ENCODE assay signal across 17 cellular contexts in genomic region chr3:99903844-99904243, GRCh38.
DNase-seq lines count a peak whose midpoint lies in the region; ATAC-seq and TF ChIP-seq lines count a peak whose summit lies in the region.
"Had no signal": no experiment of that assay in that cellular context is flagged by ENCODE, and none has a peak within 500 bp of the region (broad histone marks: within the 10 kb centered on the region; RNA-seq: fewer than 3 reads in every experiment).

No MANE protein-coding gene starts in this region.

- TF ChIP-seq CTCF in PC-9 (conservative IDR thresholded peaks at IDR 0.05), result no peak
- TF ChIP-seq CTCF in foreskin keratinocyte (conservative IDR thresholded peaks at IDR 0.05), result no peak

- H2AFZ ChIP-seq in ACC112 (ENCODE audit: low read length, unreplicated experiment), result no peak overlapping the region
- H2AFZ ChIP-seq in PC-9, result no peak overlapping the region

- H3K79me2 ChIP-seq in ACC112 (ENCODE audit: control insufficient read depth, insufficient read depth, low read length, unreplicated experiment), result peaks cover 13% of the 10 kb centered on the region
- peaks cover 72% of the 10 kb centered on the region for H3K79me2 ChIP-seq in PC-9 (ENCODE audit: low read depth)

- BruUV-seq in PC-9 (replicated peaks; lab: Mats Ljungman, UMichigan), result no TSS peak

- H4K20me1 ChIP-seq in PC-9 (ENCODE audit: insufficient read depth), result no peaks in the 10 kb centered on the region

- DNase-seq in PC-9 (peak in 1 of 2 experiments; percentile 68), T47D (ENCODE audit: low read depth in 1 of 2, low spot score in 1 of 2) (peak; percentile 21 to 24), foreskin keratinocyte (no peak), right cardiac atrium (no peak), cerebellar nuclear complex (lab: John Stamatoyannopoulos, UW) (no peak), inferior parietal cortex (ENCODE audit: extremely low spot score) (no peak)
- no peak for DNase-seq in stimulated activated CD4-positive, alpha-beta T cell treated with anti-CD3 and anti-CD28 coated beads, Interleukin-4, amount 100 ng/mL, for 24 hours
- DNase-seq: CD8-positive, alpha-beta T cell; DMS79; MM.1S; NCI-H1092 treated with DMSO at 0.1 percent for 48 hours; NCI-H1694; NCI-H510A treated with DMSO at 0.1 percent for 48 hours; Peyer's patch; SHP77 treated with DMSO at 0.1 percent for 48 hours had no signal

- H3K9me3 ChIP-seq in PC-9 (ENCODE audit: insufficient read depth, low read depth), result no peaks in the 10 kb centered on the region
- H3K9me3 ChIP-seq in right cardiac atrium (ENCODE audit: control insufficient read depth, low read length), result no peaks in the 10 kb centered on the region
- H3K9me3 ChIP-seq: BLaER1, Peyer's patch had no signal

- no peaks in the 10 kb centered on the region for H3K9me2 ChIP-seq in PC-9 (ENCODE audit: insufficient read depth)

- H3K27ac ChIP-seq in ACC112 (ENCODE audit: low read depth, low read length) (peak overlapping the region; percentile 12; the same call in 1 of the 2 replicates), PC-9 (peak overlapping the region; percentile 17), foreskin keratinocyte (peak overlapping the region; percentile 47), right cardiac atrium (ENCODE audit: low read length) (no peak overlapping the region)
- H3K27ac ChIP-seq: BLaER1, Peyer's patch had no signal

- H3K4me3 ChIP-seq in ACC112 (ENCODE audit: low read depth, low read length) (no peak overlapping the region), PC-9 (no peak overlapping the region; the same call in 1 of the 2 replicates), right cardiac atrium (ENCODE audit: low read length) (no peak overlapping the region)
- H3K4me3 ChIP-seq: BLaER1, Peyer's patch had no signal

- POLR2A ChIA-PET in PC-9 (lab: Charles Lee; ENCODE audit: unreplicated experiment), result interaction anchor here (0.7 kb wide), 1 partner anchor 357 kb away, joined by 5 read pairs; the partner anchor contains the start of gene TBC1D23

- CTCF ChIA-PET in PC-9 (lab: Charles Lee), result no interaction called here

- H3K4me2 ChIP-seq in PC-9, result peak overlapping the region; percentile 37
- H3K4me2 ChIP-seq: BLaER1 had no signal

- H3F3A ChIP-seq in PC-9 (ENCODE audit: insufficient read depth, low read depth), result peaks cover 53% of the 10 kb centered on the region

- H3K36me3 ChIP-seq in ACC112 (ENCODE audit: insufficient read depth, low read length) (no peaks in the 10 kb centered on the region), PC-9 (ENCODE audit: low read depth) (no peaks in the 10 kb centered on the region)
- H3K36me3 ChIP-seq: BLaER1, Peyer's patch had no signal

- intact Hi-C loops in PC-9 (cut with micrococcal nuclease; ENCODE audit: unreplicated experiment), result loop anchor here (2.0 to 5.0 kb wide), 2 partner anchors 29 to 193 kb away; no protein-coding TSS in a partner anchor
- intact Hi-C loops in right cardiac atrium (cut with DNase I), result no loop called here

- ATAC-seq in foreskin keratinocyte (no peak), right cardiac atrium (no peak)
- ATAC-seq: CD8-positive, alpha-beta T cell had no signal

- H3K4me1 ChIP-seq in ACC112 (ENCODE audit: control insufficient read depth, insufficient read depth, low read length, unreplicated experiment), result peaks cover 61% of the 10 kb centered on the region
- peaks cover 68% of the 10 kb centered on the region for H3K4me1 ChIP-seq in PC-9 (replicated peaks; ENCODE audit: insufficient read depth)
- peaks cover 42% of the 10 kb centered on the region for H3K4me1 ChIP-seq in foreskin keratinocyte
- no peaks in the 10 kb centered on the region for H3K4me1 ChIP-seq in right cardiac atrium (ENCODE audit: control insufficient read depth, insufficient read depth, low read length)
- H3K4me1 ChIP-seq: BLaER1, Peyer's patch had no signal

- 93% methylated on average over 1 of the region's 1 CpG for WGBS in right cardiac atrium

- H3K27me3 ChIP-seq in ACC112 (ENCODE audit: insufficient read depth, low read length) (no peaks in the 10 kb centered on the region), PC-9 (ENCODE audit: insufficient read depth, low read depth) (no peaks in the 10 kb centered on the region), foreskin keratinocyte (no peaks in the 10 kb centered on the region), right cardiac atrium (ENCODE audit: control insufficient read depth, insufficient read depth) (no peaks in the 10 kb centered on the region)
- H3K27me3 ChIP-seq: BLaER1, Peyer's patch had no signal

- in situ Hi-C loops in T47D (cut with HindIII; ENCODE audit: low pct_unique_long_range_greater_than_20kb, low sequenced_read_pairs), result no loop called here

Comparison
In these comparisons a context has a peak if more than half of its experiments do, and no peak if none do; other contexts are left out.
1. DNase-seq: peak in T47D (2 of 2); none in foreskin keratinocyte (0 of 2), right cardiac atrium (0 of 3), cerebellar nuclear complex (0 of 2), stimulated activated CD4-positive, alpha-beta T cell treated with anti-CD3 and anti-CD28 coated beads, Interleukin-4, amount 100 ng/mL, for 24 hours (single experiment) and inferior parietal cortex (single experiment).